ENCODE assay signal across 22 cellular contexts in genomic region chr6:158269657-158270056, GRCh38.
"Had no signal": no experiment of that assay in that cellular context is flagged by ENCODE, and none has a peak within 500 bp of the region (broad histone marks: within the 10 kb centered on the region; RNA-seq: fewer than 3 reads in every experiment).

No MANE protein-coding gene starts in this region.

- H3K27ac Mint-ChIP-seq: nephron; neural progenitor cell; stimulated activated effector memory CD8-positive, alpha-beta T cell treated with anti-CD3 and anti-CD28 coated beads, Interleukin-12 subunit alpha, Interleukin-12 subunit beta, amount 100 ng/mL, for 72 hours had no signal

- H3K36me3 ChIP-seq: neural progenitor cell, prostate gland, right atrium auricular region, thoracic aorta, transverse colon, vagina had no signal

- H3K4me1 ChIP-seq: neural progenitor cell, prostate gland, vagina had no signal

- H3K9ac ChIP-seq: neural progenitor cell had no signal

- H3K27me3 Mint-ChIP-seq: effector memory CD8-positive, alpha-beta T cell; naive thymus-derived CD4-positive, alpha-beta T cell had no signal

- H2AFZ ChIP-seq: neural progenitor cell had no signal

- H3K9me3 ChIP-seq: esophagus squamous epithelium, prostate gland, right atrium auricular region, thoracic aorta, transverse colon, vagina had no signal

- H3K9me3 Mint-ChIP-seq: effector memory CD8-positive, alpha-beta T cell; nephron; stimulated activated effector memory CD8-positive, alpha-beta T cell treated with anti-CD3 and anti-CD28 coated beads, Interleukin-12 subunit alpha, Interleukin-12 subunit beta, amount 100 ng/mL, for 72 hours had no signal

- ATAC-seq: effector memory CD8-positive, alpha-beta T cell; naive thymus-derived CD4-positive, alpha-beta T cell; stimulated activated effector memory CD8-positive, alpha-beta T cell treated with anti-CD3 and anti-CD28 coated beads, Interleukin-12 subunit alpha, Interleukin-12 subunit beta, amount 100 ng/mL, for 72 hours had no signal

- H3K27ac ChIP-seq: esophagus squamous epithelium, neural progenitor cell, prostate gland, right atrium auricular region, thoracic aorta, transverse colon, vagina had no signal

- H3K4me2 ChIP-seq: neural progenitor cell, smooth muscle cell had no signal

- H3K4me1 Mint-ChIP-seq: neural progenitor cell had no signal

- DNase-seq: cortex of kidney; effector memory CD8-positive, alpha-beta T cell; erythroblast; esophagus squamous epithelium; foreskin melanocyte; glutamatergic neuron; mesendoderm; midbrain; naive thymus-derived CD4-positive, alpha-beta T cell; stimulated activated CD4-positive, alpha-beta T cell treated with anti-CD3 and anti-CD28 coated beads, Interleukin-12 subunit alpha, Interleukin-12 subunit beta, amount 100 ng/mL, for 4 hours; stimulated activated CD4-positive, alpha-beta T cell treated with anti-CD3 and anti-CD28 coated beads, Interleukin-1b, Interleukin-23, amount 100 ng/mL, for 48 hours; stimulated activated CD4-positive, alpha-beta T cell treated with anti-CD3 and anti-CD28 coated beads, Interleukin-4, amount 100 ng/mL, for 1 hour; stimulated activated naive CD4-positive, alpha-beta T cell treated with Interleukin-2 at 50 U/mL for 16 hours; transverse colon had no signal

- H3K27me3 ChIP-seq: esophagus squamous epithelium, neural progenitor cell, right atrium auricular region, transverse colon, vagina had no signal

- H3K4me3 Mint-ChIP-seq: effector memory CD8-positive, alpha-beta T cell; nephron; neural progenitor cell; stimulated activated effector memory CD8-positive, alpha-beta T cell treated with anti-CD3 and anti-CD28 coated beads, Interleukin-12 subunit alpha, Interleukin-12 subunit beta, amount 100 ng/mL, for 72 hours had no signal

- H3K4me3 ChIP-seq: esophagus squamous epithelium, neural progenitor cell, prostate gland, right atrium auricular region, smooth muscle cell, thoracic aorta, transverse colon, vagina had no signal
